8 cellular contexts compared by ENCODE assay signal in genomic region chr6:143059616-143060353, GRCh38. TPM values are rescaled to one million over a fixed set of nuclear protein-coding genes. Genes with fewer than 3 reads are reported as not detected.
DNase-seq lines count a peak whose midpoint lies in the region; ATAC-seq and TF ChIP-seq lines count a peak whose summit lies in the region.

No MANE protein-coding gene starts in this region.

- DNase-seq in CD1c-positive myeloid dendritic cell (ENCODE audit: extremely low spot score) (peak; percentile 3), GM23338 (ENCODE audit: low spot score) (peak; percentile 36), PC-3 (peak; percentile 93), breast epithelium (ENCODE audit: low spot score in 2 of 2) (peak in 1 of 2 donors; percentile 57), kidney glomerular epithelial cell (lab: John Stamatoyannopoulos, UW) (peak; percentile 56), NCI-H82 treated with DMSO at 0.1 percent for 48 hours (lab: John Stamatoyannopoulos, UW; ENCODE audit: unreplicated experiment) (no peak)
- peak; percentile 3 to 45 for DNase-seq in stimulated activated CD4-positive, alpha-beta T cell treated with anti-CD3 and anti-CD28 coated beads, Interleukin-4, amount 100 ng/mL, for 4 hours

- H3K27me3 Mint-ChIP-seq in GM23338 (ENCODE audit: insufficient read depth, low read depth, poor library complexity), result peaks cover 4% of the 10 kb centered on the region

- peak overlapping the region; percentile 92 for H3K4me3 Mint-ChIP-seq in GM23338

- peak overlapping the region; percentile 76 for H3K4me2 ChIP-seq in GM23338
- peak overlapping the region; percentile 84 for H3K4me2 ChIP-seq in PC-3 (ENCODE audit: low read length)

- CTCF ChIA-PET in PC-3 (lab: Charles Lee), result no interaction called here

- H3F3A ChIP-seq in GM23338 (replicated peaks; ENCODE audit: low read depth) (no peaks in the 10 kb centered on the region), PC-3 (ENCODE audit: low read length, unreplicated experiment) (no peaks in the 10 kb centered on the region)

- peaks cover 62% of the 10 kb centered on the region for H3K4me1 Mint-ChIP-seq in GM23338

- no peak for TF ChIP-seq POLR2A in breast epithelium (IDR thresholded peaks at IDR 0.05)

- no peaks in the 10 kb centered on the region for H3K9me3 ChIP-seq in PC-3 (ENCODE audit: low read length)
- no peaks in the 10 kb centered on the region for H3K9me3 ChIP-seq in breast epithelium

- peaks cover 15% of the 10 kb centered on the region for H3K79me2 ChIP-seq in GM23338 (replicated peaks; ENCODE audit: insufficient read depth)
- H3K79me2 ChIP-seq in PC-3 (ENCODE audit: low read length), result peaks cover 27% of the 10 kb centered on the region

- no peaks in the 10 kb centered on the region for H4K20me1 ChIP-seq in GM23338 (replicated peaks; ENCODE audit: insufficient read depth)
- no peaks in the 10 kb centered on the region for H4K20me1 ChIP-seq in PC-3 (ENCODE audit: low read length)

- POLR2A ChIA-PET in PC-3 (lab: Charles Lee; ENCODE audit: unreplicated experiment), result interaction anchor here (0.6 to 0.7 kb wide), 2 partner anchors 47 to 139 kb away, joined by 3 to 6 read pairs; no protein-coding TSS in a partner anchor

- intact Hi-C loops in PC-3 (cut with micrococcal nuclease), result loop anchor here (1.0 to 10.0 kb wide), 5 partner anchors 45 to 368 kb away; no protein-coding TSS in a partner anchor
- intact Hi-C loops in breast epithelium (cut with DNase I; ENCODE audit: low total_unique reads), result no loop called here

- TF ChIP-seq CTCF in GM23338 (conservative IDR thresholded peaks at IDR 0.05; ENCODE audit: low read depth in 2 of 2) (no peak), PC-3 (conservative IDR thresholded peaks at IDR 0.05; ENCODE audit: low read depth, low read length) (no peak), breast epithelium (IDR thresholded peaks at IDR 0.05) (no peak)

- H3K9me2 ChIP-seq in GM23338 (ENCODE audit: insufficient read depth), result no peaks in the 10 kb centered on the region
- no peaks in the 10 kb centered on the region for H3K9me2 ChIP-seq in PC-3 (replicated peaks; ENCODE audit: low read length)

- peaks cover 55% of the 10 kb centered on the region for H3K4me1 ChIP-seq in GM23338 (ENCODE audit: insufficient read depth)
- peaks cover 22% of the 10 kb centered on the region for H3K4me1 ChIP-seq in PC-3 (ENCODE audit: insufficient read depth, low read length)
- H3K4me1 ChIP-seq in breast epithelium, result peaks cover 0 to 6% of the 10 kb centered on the region in 2 donors

- H2AFZ ChIP-seq in GM23338 (0 out of 2 replicates have a peak overlapping the region, but pooled peaks have one; percentile 15), PC-3 (ENCODE audit: low read length) (peak overlapping the region; percentile 91)

- H3K36me3 Mint-ChIP-seq in GM23338 (ENCODE audit: low read depth), result 0 out of 3 replicates have a peak, but pooled peaks cover under 1% of the 10 kb centered on the region

- ATAC-seq in GM23338, result no peak
- peak; percentile 75 for ATAC-seq in PC-3
- no peak for ATAC-seq in HG03175 (IDR thresholded peaks at IDR 0.05; ENCODE audit: unreplicated experiment)

- H3K9ac ChIP-seq in PC-3 (ENCODE audit: low read length), result peak overlapping the region; percentile 90

- H3K27ac Mint-ChIP-seq in GM23338, result peak overlapping the region; percentile 98

- H3K27me3 ChIP-seq in GM23338 (ENCODE audit: insufficient read depth), result no peaks in the 10 kb centered on the region
- no peaks in the 10 kb centered on the region for H3K27me3 ChIP-seq in PC-3 (ENCODE audit: low read length)
- H3K27me3 ChIP-seq in breast epithelium, result no peaks in the 10 kb centered on the region

- no peaks in the 10 kb centered on the region for H3K36me3 ChIP-seq in GM23338 (ENCODE audit: insufficient read depth)
- no peaks in the 10 kb centered on the region for H3K36me3 ChIP-seq in PC-3 (ENCODE audit: low read depth, low read length)
- no peaks in the 10 kb centered on the region for H3K36me3 ChIP-seq in breast epithelium

- H3K27ac ChIP-seq in GM23338 (ENCODE audit: low read depth), result peak overlapping the region; percentile 36
- H3K27ac ChIP-seq in PC-3 (ENCODE audit: low read length), result peak overlapping the region; percentile 89
- H3K27ac ChIP-seq in breast epithelium, result peak overlapping the region; percentile 98

- no peaks in the 10 kb centered on the region for H3K9me3 Mint-ChIP-seq in GM23338

- TSS peak; percentile 81 for BruUV-seq in PC-3 (replicated peaks; lab: Mats Ljungman, UMichigan)

- H3K4me3 ChIP-seq in GM23338, result peak overlapping the region; percentile 51
- H3K4me3 ChIP-seq in PC-3 (ENCODE audit: low read length), result peak overlapping the region; percentile 90
- H3K4me3 ChIP-seq in breast epithelium, result peak overlapping the region; percentile 82 to 84 (median 84)

TF ChIP-seq in GM23338, 12 proteins besides CTCF, POLR2A, EP300 and RAD21:
- TF ChIP-seq ZNF114 (CRISPR knock-in tag; IDR thresholded peaks at IDR 0.05) (no peak), JUNB (IDR thresholded peaks at IDR 0.05; ENCODE audit: unreplicated experiment) (no peak), ZNF331 (CRISPR knock-in tag; IDR thresholded peaks at IDR 0.05; ENCODE audit: low read depth) (no peak), CREB1 (CRISPR knock-in tag; IDR thresholded peaks at IDR 0.05; ENCODE audit: low read depth) (no peak), ZNF462 (CRISPR knock-in tag; IDR thresholded peaks at IDR 0.05) (no peak), EZH2phosphoT487 (IDR thresholded peaks at IDR 0.05; ENCODE audit: unreplicated experiment) (no peak), POLR2AphosphoS5 (IDR thresholded peaks at IDR 0.05; ENCODE audit: low read depth) (no peak), NANOG (IDR thresholded peaks at IDR 0.05; ENCODE audit: borderline replicate concordance) (no peak)

RNA-seq across cellular contexts. Expression of gene AIG1, which starts 0.9 kb away (rescaled TPM):
- total RNA-seq in GM23338 (2014; rRNA removed; shearing (Covaris generic)), result 65.2 and 68.7 TPM in 2 replicates
- polyA plus RNA-seq in GM23338 (2016; fragmentation: Nextera tagmentation; extraction: Ambion mirVana), result 84.7 and 88.4 TPM in 2 replicates
- 22.1 and 32.7 TPM in 2 replicates for total RNA-seq in PC-3 (2014; rRNA removed)
- 10 to 100 TPM; 43.0 to 53.6 (median 44.2) TPM for total RNA-seq in breast epithelium

Comparison
In these comparisons a context has a peak if more than half of its experiments do, and no peak if none do; other contexts are left out.
1. H3K27ac ChIP-seq: peak in every context shown above with its lines; median percentile 98 in breast epithelium; 89 in PC-3; 36 in GM23338.